In the genomic region with DNA sequence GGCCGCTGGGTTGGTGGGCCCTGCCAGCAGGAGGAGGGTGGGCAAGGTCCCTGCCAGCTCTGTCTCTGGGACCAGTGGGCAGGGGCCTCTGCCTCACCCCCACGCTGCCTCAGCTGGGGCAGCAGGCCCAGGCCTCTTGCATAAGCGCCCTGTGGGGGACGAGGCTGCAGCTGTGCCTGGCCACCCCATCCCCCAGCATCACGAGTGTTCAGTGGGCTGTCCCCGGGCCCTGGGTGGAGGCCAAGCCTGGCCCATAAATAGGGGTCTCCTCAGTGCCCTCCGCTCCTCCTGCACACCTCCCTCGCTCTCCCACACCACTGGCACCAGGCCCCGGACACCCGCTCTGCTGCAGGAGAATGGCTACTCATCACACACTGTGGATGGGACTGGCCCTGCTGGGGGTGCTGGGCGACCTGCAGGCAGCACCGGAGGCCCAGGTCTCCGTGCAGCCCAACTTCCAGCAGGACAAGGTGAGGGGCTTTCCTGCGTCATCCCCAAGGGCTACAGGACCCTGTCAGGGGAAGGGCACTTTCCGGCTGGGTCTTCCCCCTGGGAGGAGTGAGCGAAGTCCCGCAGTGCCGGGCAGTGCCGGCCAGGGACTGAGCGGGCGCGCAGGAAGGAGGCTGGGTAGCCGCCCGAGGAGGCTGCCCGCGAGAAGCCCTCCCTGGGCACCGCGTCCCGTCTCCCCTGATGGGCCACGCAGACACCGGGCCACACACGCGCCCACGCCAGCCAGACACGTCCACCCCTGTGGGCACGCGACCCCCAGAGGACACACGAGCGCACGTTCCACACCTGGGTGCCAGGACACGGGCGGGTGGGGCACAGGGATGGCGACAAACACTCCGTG, we compare ENCODE assay signal across 7 cellular contexts. TPM values are rescaled to one million over a fixed set of nuclear protein-coding genes. Genes with fewer than 3 reads are reported as not detected.
DNase-seq lines count a peak whose midpoint lies in the region; TF ChIP-seq lines count a peak whose summit lies in the region.

Gene PTGDS, plus strand, starts transcription at position 282 of the 850 bp plus-strand sequence. Its CDS starts 75 bp downstream, at position 357.

- H3K4me1 Mint-ChIP-seq in mesothelial cell of epicardium, result peaks cover 2% of the 10 kb centered on the region
- H3K4me1 Mint-ChIP-seq in HFFc6 (ENCODE audit: low read depth), result peaks cover 5% of the 10 kb centered on the region; the same call in 1 of the 2 replicates

- H3K27ac Mint-ChIP-seq in mesothelial cell of epicardium, result no peak within 1 kb of the TSS
- H3K27ac Mint-ChIP-seq in HFFc6, result no peak within 1 kb of the TSS

- H3K4me3 ChIP-seq in epithelial cell of proximal tubule (ENCODE audit: low read depth, low read length) (peak within 1 kb of the TSS; percentile 54), thyroid gland (replicated peaks in 1 of 3) (peak within 1 kb of the TSS in 1 of 3 donors; percentile 30)

- POLR2A ChIA-PET in RWPE1 (lab: Yijun Ruan, JAX; ENCODE audit: low non-redundant PET), result interaction anchor here (0.5 to 0.6 kb wide), 2 partner anchors 24 to 125 kb away, joined by 3 read pairs; no protein-coding TSS in a partner anchor

- H3K9me3 ChIP-seq in thyroid gland, result no peaks in the 10 kb centered on the region

- no peaks in the 10 kb centered on the region for H3K27me3 ChIP-seq in thyroid gland

- H3K27me3 Mint-ChIP-seq in mesothelial cell of epicardium (ENCODE audit: low read depth), result peaks cover 10% of the 10 kb centered on the region
- peaks cover 3% of the 10 kb centered on the region for H3K27me3 Mint-ChIP-seq in HFFc6 (ENCODE audit: insufficient read depth)

- TF ChIP-seq CTCF in RWPE1 (conservative IDR thresholded peaks at IDR 0.05; ENCODE audit: low read depth) (no peak), epithelial cell of proximal tubule (conservative IDR thresholded peaks at IDR 0.05; ENCODE audit: low read depth, low read length) (no peak), mesothelial cell of epicardium (IDR thresholded peaks at IDR 0.05; ENCODE audit: unreplicated experiment) (no peak), thyroid gland (IDR thresholded peaks at IDR 0.05) (no peak), HFFc6 (IDR thresholded peaks at IDR 0.05) (no peak)

- no peaks in the 10 kb centered on the region for H3K36me3 ChIP-seq in thyroid gland

- peak within 1 kb of the TSS; percentile 80 for H3K27ac ChIP-seq in RWPE1
- H3K27ac ChIP-seq in thyroid gland, result no peak within 1 kb of the TSS

- 64 to 75% methylated on average over 8 to 12 of the region's 44 CpGs for WGBS in thyroid gland, 2 donors

- intact Hi-C loops in thyroid gland (cut with DNase I), result no loop called here

- H3K4me3 Mint-ChIP-seq in mesothelial cell of epicardium (peak within 1 kb of the TSS; percentile 63), HFFc6 (no peak within 1 kb of the TSS)

- CTCF ChIA-PET in RWPE1 (lab: Yijun Ruan, JAX), result interaction anchor here (1.0 kb wide), 1 partner anchor 12 kb away, joined by 3 read pairs; no protein-coding TSS in a partner anchor

- TF ChIP-seq POLR2A in thyroid gland (IDR thresholded peaks at IDR 0.05), result no peak

- H3K9me3 Mint-ChIP-seq in mesothelial cell of epicardium (no peaks in the 10 kb centered on the region), HFFc6 (no peaks in the 10 kb centered on the region)

- H3K4me1 ChIP-seq in thyroid gland, result peaks cover 7 to 13% of the 10 kb centered on the region in 2 donors

- H3K36me3 Mint-ChIP-seq in mesothelial cell of epicardium, result no peaks in the 10 kb centered on the region
- H3K36me3 Mint-ChIP-seq in HFFc6 (ENCODE audit: low read depth), result no peaks in the 10 kb centered on the region

- DNase-seq in RWPE1 (ENCODE audit: low spot score), result no peak
- no peak for DNase-seq in epithelial cell of proximal tubule (ENCODE audit: low read depth)
- no peak for DNase-seq in mesothelial cell of epicardium (ENCODE audit: low spot score in 2 of 2, unreplicated experiment in 2 of 2)
- DNase-seq in thyroid gland, result no peak
- no peak for DNase-seq in HFFc6
- DNase-seq in amniotic stem cell (lab: John Stamatoyannopoulos, UW), result no peak
- no peak for DNase-seq in NCI-H345 treated with DMSO at 0.1 percent for 48 hours (lab: John Stamatoyannopoulos, UW; ENCODE audit: unreplicated experiment)

RNA-seq across cellular contexts. Expression of gene PTGDS, which starts in this region (rescaled TPM):
- total RNA-seq in epithelial cell of proximal tubule (not detected in 2 replicates), mesothelial cell of epicardium (52.6 to 58.0 TPM (median 53.5 TPM) in 3 replicates), thyroid gland (10 to 100 TPM in 3 of 4 donors, 1 to 10 TPM in 1; 5.0 to 39.5 (median 33.9) TPM)
- not detected for total RNA-seq in HFFc6 (2021; fragmentation: NEBNext Ultra II Directional; extraction: Animal tissue kit (Norgen Biotek cat#: 25700))
